ENCODE assay signal across 17 cellular contexts in genomic region chr3:10287936-10288574, GRCh38. TPM values are rescaled to one million over a fixed set of nuclear protein-coding genes. Genes with fewer than 3 reads are reported as not detected.
DNase-seq lines count a peak whose midpoint lies in the region; TF ChIP-seq lines count a peak whose summit lies in the region.
"Had no signal": no experiment of that assay in that cellular context is flagged by ENCODE, and none has a peak within 500 bp of the region (broad histone marks: within the 10 kb centered on the region; RNA-seq: fewer than 3 reads in every experiment).

No MANE protein-coding gene starts in this region.

- peak; percentile 6 for DNase-seq in activated naive CD4-positive, alpha-beta T cell treated with anti-CD3 and anti-CD28 coated beads, Interleukin-2, amount 10 ng/mL, durations not matched to agents 7 days and 5 days
- no peak for DNase-seq in activated naive CD4-positive, alpha-beta T cell treated with anti-CD3 and anti-CD28 coated beads for 36 hours
- DNase-seq in posterior vena cava (ENCODE audit: low spot score) (peak; percentile 62), kidney tubule cell (ENCODE audit: low spot score) (no peak), islet precursor cell (no peak), iPS-NIHi7 (ENCODE audit: extremely low spot score) (no peak)
- DNase-seq: CD4-positive, alpha-beta memory T cell; DMS79 treated with DMSO at 0.1 percent for 48 hours; GF-D8; HCEC 1CT; HFFc6 had no signal

- TF ChIP-seq CTCF in VCaP (conservative IDR thresholded peaks at IDR 0.05) = no peak

- no peaks in the 10 kb centered on the region for H3K27me3 Mint-ChIP-seq in activated naive CD4-positive, alpha-beta T cell treated with anti-CD3 and anti-CD28 coated beads, Interleukin-2, amount 10 ng/mL, durations not matched to agents 7 days and 5 days
- H3K27me3 Mint-ChIP-seq in activated naive CD4-positive, alpha-beta T cell treated with anti-CD3 and anti-CD28 coated beads for 36 hours (ENCODE audit: low read depth) = no peaks in the 10 kb centered on the region
- H3K27me3 Mint-ChIP-seq: B cell; CD4-positive, alpha-beta memory T cell had no signal

- H3K4me3 Mint-ChIP-seq in activated naive CD4-positive, alpha-beta T cell treated with anti-CD3 and anti-CD28 coated beads, Interleukin-2, amount 10 ng/mL, durations not matched to agents 7 days and 5 days = no peak overlapping the region
- H3K4me3 Mint-ChIP-seq in activated naive CD4-positive, alpha-beta T cell treated with anti-CD3 and anti-CD28 coated beads for 36 hours = no peak overlapping the region
- H3K4me3 Mint-ChIP-seq: B cell; CD4-positive, alpha-beta memory T cell; GM23338; HFFc6 had no signal

- H3K36me3 Mint-ChIP-seq in activated naive CD4-positive, alpha-beta T cell treated with anti-CD3 and anti-CD28 coated beads, Interleukin-2, amount 10 ng/mL, durations not matched to agents 7 days and 5 days = peaks cover 31% of the 10 kb centered on the region
- H3K36me3 Mint-ChIP-seq in activated naive CD4-positive, alpha-beta T cell treated with anti-CD3 and anti-CD28 coated beads for 36 hours (ENCODE audit: low read depth) = peaks cover 22% of the 10 kb centered on the region

- no peak overlapping the region for H3K27ac Mint-ChIP-seq in activated naive CD4-positive, alpha-beta T cell treated with anti-CD3 and anti-CD28 coated beads, Interleukin-2, amount 10 ng/mL, durations not matched to agents 7 days and 5 days
- H3K27ac Mint-ChIP-seq in activated naive CD4-positive, alpha-beta T cell treated with anti-CD3 and anti-CD28 coated beads for 36 hours = no peak overlapping the region
- H3K27ac Mint-ChIP-seq: HFFc6 had no signal

- intact Hi-C loops in activated naive CD4-positive, alpha-beta T cell treated with anti-CD3 and anti-CD28 coated beads for 36 hours (cut with micrococcal nuclease) = loop anchor here (1.0 to 5.0 kb wide), 2 partner anchors 171 to 355 kb away; partner anchors contain the start of genes BRK1 and CRELD1
- intact Hi-C loops in posterior vena cava (cut with DNase I) = no loop called here

- CTCF ChIA-PET in activated naive CD4-positive, alpha-beta T cell treated with anti-CD3 and anti-CD28 coated beads, Interleukin-2, amount 10 ng/mL, durations not matched to agents 7 days and 5 days (lab: Charles Lee) = interaction anchor here (0.8 to 4.5 kb wide), 5 partner anchors 24 to 356 kb away, joined by 3 to 18 read pairs (median 3); no protein-coding TSS in a partner anchor
- CTCF ChIA-PET in activated naive CD4-positive, alpha-beta T cell treated with anti-CD3 and anti-CD28 coated beads for 36 hours (lab: Charles Lee) = interaction anchor here (1.6 to 2.3 kb wide), 2 partner anchors 24 to 172 kb away, joined by 4 read pairs; no protein-coding TSS in a partner anchor

- peaks cover 39% of the 10 kb centered on the region for H3K4me1 Mint-ChIP-seq in activated naive CD4-positive, alpha-beta T cell treated with anti-CD3 and anti-CD28 coated beads, Interleukin-2, amount 10 ng/mL, durations not matched to agents 7 days and 5 days
- H3K4me1 Mint-ChIP-seq in activated naive CD4-positive, alpha-beta T cell treated with anti-CD3 and anti-CD28 coated beads for 36 hours (ENCODE audit: low read depth) = peaks cover 40% of the 10 kb centered on the region

- H3K9me3 Mint-ChIP-seq in activated naive CD4-positive, alpha-beta T cell treated with anti-CD3 and anti-CD28 coated beads, Interleukin-2, amount 10 ng/mL, durations not matched to agents 7 days and 5 days = no peaks in the 10 kb centered on the region
- no peaks in the 10 kb centered on the region for H3K9me3 Mint-ChIP-seq in activated naive CD4-positive, alpha-beta T cell treated with anti-CD3 and anti-CD28 coated beads for 36 hours
- H3K9me3 Mint-ChIP-seq: CD4-positive, alpha-beta memory T cell; GM23338; HFFc6 had no signal

- H3K27ac ChIP-seq in VCaP = peak overlapping the region; percentile 99
- H3K27ac ChIP-seq: C4-2B, HL-60 had no signal

RNA-seq across cellular contexts. Expression of gene GHRL, which starts 4.7 kb away (rescaled TPM):
- total RNA-seq in activated naive CD4-positive, alpha-beta T cell treated with anti-CD3 and anti-CD28 coated beads for 36 hours = not detected
- total RNA-seq in posterior vena cava = 1 to 10 TPM; 1.0 to 1.2 TPM
- total RNA-seq: A172, GM23338 had no signal

RNA-seq across cellular contexts. Expression of gene SEC13, which starts 32.9 kb away (rescaled TPM):
- total RNA-seq in activated naive CD4-positive, alpha-beta T cell treated with anti-CD3 and anti-CD28 coated beads for 36 hours = 100 to 1,000 TPM in 1 of 2 experiments, 10 to 100 TPM in 1; 98.1 to 100 TPM
- total RNA-seq in posterior vena cava = 10 to 100 TPM; 85.9 to 86.3 TPM

RNA-seq across cellular contexts. Expression of gene TATDN2, which starts 39.8 kb away (rescaled TPM):
- 10 to 100 TPM; 25.8 to 28.1 TPM for total RNA-seq in activated naive CD4-positive, alpha-beta T cell treated with anti-CD3 and anti-CD28 coated beads for 36 hours
- total RNA-seq in posterior vena cava = 10 to 100 TPM; 22.2 to 25.3 TPM

Comparison
In these comparisons a context has a peak if more than half of its experiments do, and no peak if none do; other contexts are left out.
1. DNase-seq: peak in activated naive CD4-positive, alpha-beta T cell treated with anti-CD3 and anti-CD28 coated beads, Interleukin-2, amount 10 ng/mL, durations not matched to agents 7 days and 5 days (single experiment) and posterior vena cava (single experiment); none in activated naive CD4-positive, alpha-beta T cell treated with anti-CD3 and anti-CD28 coated beads for 36 hours (single experiment), kidney tubule cell (single experiment), islet precursor cell (single experiment) and iPS-NIHi7 (single experiment).